ENCODE assay signal across 8 cellular contexts in genomic region chr7:140176811-140177702, GRCh38. TPM values are rescaled to one million over a fixed set of nuclear protein-coding genes. Genes with fewer than 3 reads are reported as not detected.
A peak's percentile ranks its signal among the peaks of the same experiment; 100 is the strongest.
DNase-seq lines count a peak whose midpoint lies in the region; ATAC-seq and TF ChIP-seq lines count a peak whose summit lies in the region.

TSS of gene KDM7A (minus strand) at chr7:140176983. CDS start at chr7:140176937, 46 bp downstream.

- POLR2A ChIA-PET in CD4-positive, alpha-beta T cell (lab: Charles Lee) = interaction anchor here (0.6 to 6.8 kb wide), 42 partner anchors 9 to 1561 kb away, joined by 3 to 394 read pairs (median 5); partner anchors contain the start of genes LUC7L2, PARP12, RAB19 and SSBP1

- peak within 1 kb of the TSS; percentile 93 for H4K8ac ChIP-seq in mesendoderm (ENCODE audit: low read depth, low read length)

- peak within 1 kb of the TSS; percentile 100 for H3K18ac ChIP-seq in mesendoderm (ENCODE audit: low read length)

- peak; percentile 79 to 94 (median 86) for DNase-seq in CD4-positive, alpha-beta T cell
- peak; percentile 14 for DNase-seq in HS-5 (ENCODE audit: low read depth)
- DNase-seq in NK-92 treated with Interleukin-12 subunit alpha and Interleukin-12 subunit beta, amount 100 ng/mL, for 24 hours (lab: John Stamatoyannopoulos, UW) = peak; percentile 75
- peak; percentile 73 to 81 (median 75) for DNase-seq in activated CD8-positive, alpha-beta memory T cell treated with anti-CD3 and anti-CD28 coated beads for 48 hours (ENCODE audit: low read depth in 2 of 3, low spot score in 2 of 3)
- DNase-seq in effector memory CD8-positive, alpha-beta T cell = peak; percentile 83 to 87 (median 83)
- DNase-seq in mesendoderm = peak; percentile 95
- peak; percentile 79 for DNase-seq in stimulated activated CD8-positive, alpha-beta memory T cell treated with anti-CD3 and anti-CD28 coated beads, Interleukin-12 subunit alpha, Interleukin-12 subunit beta, amount 100 ng/mL, for 1 hour (ENCODE audit: low read depth)

- H3K56ac ChIP-seq in mesendoderm (ENCODE audit: low read length) = peak within 1 kb of the TSS; percentile 92

- H3K27me3 Mint-ChIP-seq in CD4-positive, alpha-beta T cell = peaks cover 7% of the 10 kb centered on the region
- H3K27me3 Mint-ChIP-seq in effector memory CD8-positive, alpha-beta T cell = peaks cover 0 to 13% of the 10 kb centered on the region in 2 donors

- no peaks in the 10 kb centered on the region for H3K36me3 ChIP-seq in mesendoderm (ENCODE audit: control insufficient read depth, insufficient read depth, low read length)

- no peak within 1 kb of the TSS for H2AK5ac ChIP-seq in mesendoderm (ENCODE audit: low read length)

- peak within 1 kb of the TSS; percentile 93 for H2BK120ac ChIP-seq in mesendoderm (ENCODE audit: low read depth, low read length)

- H3K9me3 ChIP-seq in CD4-positive, alpha-beta T cell (ENCODE audit: control insufficient read depth, low read length) = no peaks in the 10 kb centered on the region

- H4K5ac ChIP-seq in mesendoderm (ENCODE audit: low read length) = no peak within 1 kb of the TSS

- peak within 1 kb of the TSS; percentile 94 for H3K27ac ChIP-seq in CD4-positive, alpha-beta T cell (ENCODE audit: low read depth, low read length)
- peak within 1 kb of the TSS; percentile 96 for H3K27ac ChIP-seq in mesendoderm (ENCODE audit: low read depth, low read length)

- H3K4me3 Mint-ChIP-seq in CD4-positive, alpha-beta T cell = peak within 1 kb of the TSS; percentile 93
- H3K4me3 Mint-ChIP-seq in effector memory CD8-positive, alpha-beta T cell = peak within 1 kb of the TSS; percentile 94 to 98

- peak within 1 kb of the TSS; percentile 97 for H3K4ac ChIP-seq in mesendoderm (ENCODE audit: low read depth, low read length)

- peak within 1 kb of the TSS; percentile 74 for H3K4me3 ChIP-seq in mesendoderm (ENCODE audit: low read length)

- peaks cover 9% of the 10 kb centered on the region for H3K79me2 ChIP-seq in mesendoderm (ENCODE audit: control insufficient read depth, insufficient read depth, low read length)

- no peaks in the 10 kb centered on the region for H3K9me3 Mint-ChIP-seq in CD4-positive, alpha-beta T cell
- no peaks in the 10 kb centered on the region for H3K9me3 Mint-ChIP-seq in effector memory CD8-positive, alpha-beta T cell

- intact Hi-C loops in CD4-positive, alpha-beta T cell (cut with DNase I, micrococcal nuclease) = loop anchor here (5.0 to 10.0 kb wide), 4 partner anchors 218 to 812 kb away; partner anchors contain the start of genes NDUFB2 (in 1 of the 2) and SLC37A3 (in 1 of the 2)

- no peak for TF ChIP-seq CTCF in CD4-positive, alpha-beta T cell (IDR thresholded peaks at IDR 0.05)

- CTCF ChIA-PET in CD4-positive, alpha-beta T cell (lab: Charles Lee) = interaction anchor here (0.6 to 1.4 kb wide), 3 partner anchors 9 to 218 kb away, joined by 3 to 4 read pairs (median 3); partner anchors contain the start of gene PARP12

- no CpG with 5 or more reads among the region's 132 CpGs for WGBS in mesendoderm (ENCODE audit: extremely low coverage, insufficient coverage, low lambda C conversion rate)

- H2BK15ac ChIP-seq in mesendoderm (replicated peaks; ENCODE audit: low read depth) = peak within 1 kb of the TSS; percentile 60

- peak within 1 kb of the TSS; percentile 82 for H3K9ac ChIP-seq in mesendoderm (ENCODE audit: low read length)

- peak within 1 kb of the TSS; percentile 76 for H2BK5ac ChIP-seq in mesendoderm (ENCODE audit: low read length)

- peak within 1 kb of the TSS; percentile 52 for H3K4me2 ChIP-seq in mesendoderm (ENCODE audit: low read length)

- peaks cover 2% of the 10 kb centered on the region for H3K79me1 ChIP-seq in mesendoderm (ENCODE audit: low read length)

- H3K27ac Mint-ChIP-seq in CD4-positive, alpha-beta T cell = peak within 1 kb of the TSS; percentile 84
- peak within 1 kb of the TSS; percentile 85 to 93 for H3K27ac Mint-ChIP-seq in effector memory CD8-positive, alpha-beta T cell

- no peaks in the 10 kb centered on the region for H3K4me1 ChIP-seq in mesendoderm (ENCODE audit: control insufficient read depth, low read depth, low read length)

- peaks cover 15% of the 10 kb centered on the region for H3K36me3 Mint-ChIP-seq in CD4-positive, alpha-beta T cell (ENCODE audit: low read depth)
- H3K36me3 Mint-ChIP-seq in effector memory CD8-positive, alpha-beta T cell (ENCODE audit: insufficient read depth) = peaks cover 26% of the 10 kb centered on the region

- H3K23ac ChIP-seq in mesendoderm (ENCODE audit: low read length) = peak within 1 kb of the TSS; percentile 94

- H3K27me3 ChIP-seq in CD4-positive, alpha-beta T cell (ENCODE audit: control insufficient read depth, insufficient read depth, low read length) = no peaks in the 10 kb centered on the region
- H3K27me3 ChIP-seq in mesendoderm (ENCODE audit: insufficient read depth, low read length, poor library complexity) = no peaks in the 10 kb centered on the region

- ATAC-seq in CD4-positive, alpha-beta T cell (ENCODE audit: poor library complexity) = peak; percentile 63
- peak; percentile 64 for ATAC-seq in GM19467 (IDR thresholded peaks at IDR 0.05; ENCODE audit: unreplicated experiment)
- ATAC-seq in effector memory CD8-positive, alpha-beta T cell (replicated peaks) = peak; percentile 71

- H3K4me1 Mint-ChIP-seq in CD4-positive, alpha-beta T cell (ENCODE audit: low read depth) = peaks cover 32% of the 10 kb centered on the region
- peaks cover 12 to 23% of the 10 kb centered on the region in 2 donors for H3K4me1 Mint-ChIP-seq in effector memory CD8-positive, alpha-beta T cell (ENCODE audit: low read depth in 2 of 2)

RNA-seq across cellular contexts. Expression of gene KDM7A, which starts in this region (rescaled TPM):
- 10 to 100 TPM; 43.3 to 46.5 TPM for total RNA-seq in CD4-positive, alpha-beta T cell
- 8.2 TPM for polyA plus RNA-seq in mesendoderm (2013, experiment 1 of 2)
- 9.2 TPM for polyA plus RNA-seq in mesendoderm (2013, experiment 2 of 2)

Comparison
In these comparisons a context has a peak if more than half of its experiments do, and no peak if none do; other contexts are left out.
1. Peak in every context shown above with its lines: DNase-seq, ATAC-seq, H3K4me3 ChIP-seq and H3K27ac ChIP-seq.
2. DNase-seq: peak in every context shown above with its lines; median percentile 95 in mesendoderm; 86 in CD4-positive, alpha-beta T cell; 83 in effector memory CD8-positive, alpha-beta T cell; 79 in stimulated activated CD8-positive, alpha-beta memory T cell treated with anti-CD3 and anti-CD28 coated beads, Interleukin-12 subunit alpha, Interleukin-12 subunit beta, amount 100 ng/mL, for 1 hour; 75 in NK-92 treated with Interleukin-12 subunit alpha and Interleukin-12 subunit beta, amount 100 ng/mL, for 24 hours; 75 in activated CD8-positive, alpha-beta memory T cell treated with anti-CD3 and anti-CD28 coated beads for 48 hours; 14 in HS-5.